In genomic region chr11:112608466-112608865, GRCh38 we compare ENCODE assay signal across 31 cellular contexts.
"Had no signal": no experiment of that assay in that cellular context is flagged by ENCODE, and none has a peak within 500 bp of the region (broad histone marks: within the 10 kb centered on the region; RNA-seq: fewer than 3 reads in every experiment).

No MANE protein-coding gene starts in this region.

- H3K36me3 Mint-ChIP-seq: activated CD4-positive, alpha-beta memory T cell treated with anti-CD3 and anti-CD28 coated beads for 36 hours; activated CD8-positive, alpha-beta memory T cell treated with anti-CD3 and anti-CD28 coated beads, Interleukin-2, amount 10 ng/mL, durations not matched to agents 7 days and 5 days; activated naive CD4-positive, alpha-beta T cell treated with anti-CD3 and anti-CD28 coated beads, Interleukin-2, amount 10 ng/mL, durations not matched to agents 7 days and 5 days; activated naive CD4-positive, alpha-beta T cell treated with anti-CD3 and anti-CD28 coated beads, Interleukin-2, amount 50 U/mL, for 72 hours; activated naive CD8-positive, alpha-beta T cell treated with anti-CD3 and anti-CD28 coated beads, Interleukin-2, amount 10 ng/mL, durations not matched to agents 7 days and 5 days; brain had no signal

- H3K4me3 Mint-ChIP-seq: activated CD4-positive, alpha-beta memory T cell treated with anti-CD3 and anti-CD28 coated beads for 36 hours; activated CD4-positive, alpha-beta T cell treated with anti-CD3 and anti-CD28 coated beads for 36 hours; activated CD4-positive, alpha-beta T cell treated with anti-CD3 and anti-CD28 coated beads, Interleukin-2, amount 10 ng/mL, durations not matched to agents 24 days and 14 days; activated CD8-positive, alpha-beta memory T cell treated with anti-CD3 and anti-CD28 coated beads, Interleukin-2, amount 10 ng/mL, durations not matched to agents 7 days and 5 days; activated CD8-positive, alpha-beta T cell treated with anti-CD3 and anti-CD28 coated beads, Interleukin-2, amount 10 ng/mL, durations not matched to agents 7 days and 5 days; activated naive CD4-positive, alpha-beta T cell treated with anti-CD3 and anti-CD28 coated beads, Interleukin-2, amount 10 ng/mL, durations not matched to agents 7 days and 5 days; activated naive CD8-positive, alpha-beta T cell treated with anti-CD3 and anti-CD28 coated beads, Interleukin-2, amount 10 ng/mL, durations not matched to agents 7 days and 5 days; activated T-helper 1 cell treated with anti-CD3 and anti-CD28 coated beads, Interleukin-12 subunit alpha, Interleukin-12 subunit beta, Interleukin-2, Interleukin-4 antibody, amounts not matched to agents 30 ng/mL and 10 ng/mL and 1 ng/mL, durations not matched to agents 14 hours and 24 hours and 36 hours; brain; T-helper 17 cell; T-helper 2 cell treated with Interferon-gamma antibody and Interleukin-4, amounts not matched to agents 5 μg/mL and 100 μg/mL, for 36 hours had no signal

- ATAC-seq: activated CD4-positive, alpha-beta T cell treated with anti-CD3 and anti-CD28 coated beads for 36 hours; activated CD8-positive, alpha-beta memory T cell treated with anti-CD3 and anti-CD28 coated beads, Interleukin-2, amount 10 ng/mL, durations not matched to agents 7 days and 5 days; activated CD8-positive, alpha-beta T cell treated with anti-CD3 and anti-CD28 coated beads, Interleukin-2, amount 10 ng/mL, durations not matched to agents 7 days and 5 days; activated naive CD4-positive, alpha-beta T cell treated with anti-CD3 and anti-CD28 coated beads, Interleukin-2, amount 50 U/mL, for 72 hours; T-helper 17 cell had no signal

- H3K9me3 ChIP-seq: ascending aorta, breast epithelium, colonic mucosa had no signal

- H3K4me3 ChIP-seq: ascending aorta, breast epithelium, cardiac muscle cell, colonic mucosa had no signal

- H3K4me1 ChIP-seq: colonic mucosa had no signal

- H3K27me3 ChIP-seq: ascending aorta, breast epithelium, cardiac muscle cell, colonic mucosa had no signal

- H3K4me1 Mint-ChIP-seq: activated CD4-positive, alpha-beta T cell treated with anti-CD3 and anti-CD28 coated beads for 36 hours; activated CD4-positive, alpha-beta T cell treated with anti-CD3 and anti-CD28 coated beads, Interleukin-2, amount 10 ng/mL, durations not matched to agents 24 days and 14 days; activated CD8-positive, alpha-beta memory T cell treated with anti-CD3 and anti-CD28 coated beads, Interleukin-2, amount 10 ng/mL, durations not matched to agents 7 days and 5 days; activated naive CD4-positive, alpha-beta T cell treated with anti-CD3 and anti-CD28 coated beads, Interleukin-2, amount 10 ng/mL, durations not matched to agents 7 days and 5 days; activated naive CD8-positive, alpha-beta T cell treated with anti-CD3 and anti-CD28 coated beads, Interleukin-2, amount 10 ng/mL, durations not matched to agents 7 days and 5 days; T-helper 17 cell had no signal

- H3K36me3 ChIP-seq: ascending aorta, breast epithelium, cardiac muscle cell, colonic mucosa had no signal

- H3K9me3 Mint-ChIP-seq: activated CD4-positive, alpha-beta memory T cell treated with anti-CD3 and anti-CD28 coated beads for 36 hours; activated CD4-positive, alpha-beta T cell treated with anti-CD3 and anti-CD28 coated beads, Interleukin-2, amount 10 ng/mL, durations not matched to agents 24 days and 14 days; activated naive CD4-positive, alpha-beta T cell treated with anti-CD3 and anti-CD28 coated beads, Interleukin-2, amount 10 ng/mL, durations not matched to agents 7 days and 5 days; activated naive CD4-positive, alpha-beta T cell treated with anti-CD3 and anti-CD28 coated beads, Interleukin-2, amount 50 U/mL, for 72 hours; activated naive CD8-positive, alpha-beta T cell treated with anti-CD3 and anti-CD28 coated beads, Interleukin-2, amount 10 ng/mL, durations not matched to agents 7 days and 5 days; activated T-helper 1 cell treated with anti-CD3 and anti-CD28 coated beads, Interleukin-12 subunit alpha, Interleukin-12 subunit beta, Interleukin-2, Interleukin-4 antibody, amounts not matched to agents 30 ng/mL and 10 ng/mL and 1 ng/mL, durations not matched to agents 14 hours and 24 hours and 36 hours; activated T-helper 2 cell treated with anti-CD3 and anti-CD28 coated beads, Interferon-gamma antibody, Interleukin-2, Interleukin-4, amounts not matched to agents 10 μg/mL and 5 μg/mL and 100 μg/mL, durations not matched to agents 14 hours and 24 hours and 36 hours; T-helper 2 cell treated with Interferon-gamma antibody and Interleukin-4, amounts not matched to agents 5 μg/mL and 100 μg/mL, for 36 hours had no signal

- H3K27ac ChIP-seq: ascending aorta, breast epithelium, cardiac muscle cell, colonic mucosa, epithelial cell of prostate had no signal

- H3K27ac Mint-ChIP-seq: activated CD4-positive, alpha-beta memory T cell treated with anti-CD3 and anti-CD28 coated beads for 36 hours; activated CD4-positive, alpha-beta T cell treated with anti-CD3 and anti-CD28 coated beads for 36 hours; activated CD4-positive, alpha-beta T cell treated with anti-CD3 and anti-CD28 coated beads, Interleukin-2, amount 10 ng/mL, durations not matched to agents 24 days and 14 days; activated CD8-positive, alpha-beta memory T cell treated with anti-CD3 and anti-CD28 coated beads, Interleukin-2, amount 10 ng/mL, durations not matched to agents 7 days and 5 days; activated CD8-positive, alpha-beta T cell treated with anti-CD3 and anti-CD28 coated beads, Interleukin-2, amount 10 ng/mL, durations not matched to agents 7 days and 5 days; activated naive CD4-positive, alpha-beta T cell treated with anti-CD3 and anti-CD28 coated beads, Interleukin-2, amount 10 ng/mL, durations not matched to agents 7 days and 5 days; activated naive CD4-positive, alpha-beta T cell treated with anti-CD3 and anti-CD28 coated beads, Interleukin-2, amount 50 U/mL, for 72 hours; activated naive CD8-positive, alpha-beta T cell treated with anti-CD3 and anti-CD28 coated beads, Interleukin-2, amount 10 ng/mL, durations not matched to agents 7 days and 5 days; activated T-helper 1 cell treated with anti-CD3 and anti-CD28 coated beads, Interleukin-12 subunit alpha, Interleukin-12 subunit beta, Interleukin-2, Interleukin-4 antibody, amounts not matched to agents 30 ng/mL and 10 ng/mL and 1 ng/mL, durations not matched to agents 14 hours and 24 hours and 36 hours; activated T-helper 2 cell treated with anti-CD3 and anti-CD28 coated beads, Interferon-gamma antibody, Interleukin-2, Interleukin-4, amounts not matched to agents 10 μg/mL and 5 μg/mL and 100 μg/mL, durations not matched to agents 14 hours and 24 hours and 36 hours; T-helper 17 cell; T-helper 2 cell treated with Interferon-gamma antibody and Interleukin-4, amounts not matched to agents 5 μg/mL and 100 μg/mL, for 36 hours had no signal

- DNase-seq: activated CD4-positive, alpha-beta memory T cell treated with anti-CD3 and anti-CD28 coated beads for 36 hours; activated CD4-positive, alpha-beta T cell treated with anti-CD3 and anti-CD28 coated beads for 36 hours; activated CD4-positive, alpha-beta T cell treated with anti-CD3 and anti-CD28 coated beads, Interleukin-2, amount 10 ng/mL, durations not matched to agents 24 days and 14 days; activated CD4-positive, CD25-positive, alpha-beta regulatory T cell; activated CD4-positive, CD25-positive, alpha-beta regulatory T cell treated with anti-CD3 and anti-CD28 coated beads, Interleukin-2, amount 50 U/mL, for 72 hours; activated CD8-positive, alpha-beta memory T cell treated with anti-CD3 and anti-CD28 coated beads, Interleukin-2, amount 10 ng/mL, durations not matched to agents 7 days and 5 days; activated CD8-positive, alpha-beta memory T cell treated with anti-CD3 and anti-CD28 coated beads, Interleukin-2, amount 50 U/mL, for 4 hours; activated CD8-positive, alpha-beta T cell treated with anti-CD3 and anti-CD28 coated beads, Interleukin-2, amount 10 ng/mL, durations not matched to agents 7 days and 5 days; activated gamma-delta T cell; activated naive CD4-positive, alpha-beta T cell; activated naive CD4-positive, alpha-beta T cell treated with anti-CD3 and anti-CD28 coated beads, Interleukin-2, amount 10 ng/mL, durations not matched to agents 7 days and 5 days; activated naive CD8-positive, alpha-beta T cell treated with anti-CD3 and anti-CD28 coated beads, Interleukin-2, amount 10 ng/mL, durations not matched to agents 7 days and 5 days; activated T-cell treated with anti-CD3 and anti-CD28 coated beads, Interleukin-2, amount 50 U/mL, for 1 hour; activated T-cell treated with anti-CD3 and anti-CD28 coated beads, Interleukin-2, amount 50 U/mL, for 48 hours; central memory CD4-positive, alpha-beta T cell; cerebellar nuclear complex; colonic mucosa; effector CD8-positive, alpha-beta T cell; foreskin fibroblast; head of caudate nucleus; T-helper 17 cell; T1000 had no signal
